In the genomic region with DNA sequence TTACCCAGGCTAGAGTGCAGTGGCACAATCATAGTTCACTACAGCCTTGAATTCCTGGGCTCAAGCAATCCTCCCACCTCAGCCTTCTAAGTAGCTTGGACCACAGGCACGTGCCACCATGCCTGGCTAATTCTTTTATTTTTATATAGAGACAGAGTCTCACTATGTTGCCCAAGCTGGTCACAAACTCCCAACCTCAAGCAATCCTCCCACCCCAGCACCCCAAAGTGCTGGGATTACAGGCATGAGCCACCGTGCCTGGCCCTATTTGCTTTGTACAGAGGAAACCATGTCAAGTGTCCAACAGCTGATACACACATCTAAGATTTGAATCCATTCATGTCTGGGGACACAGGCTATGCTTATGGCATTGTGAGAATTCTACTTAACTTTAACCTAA, we compare ENCODE assay signal across 12 cellular contexts. TPM values are rescaled to one million over a fixed set of nuclear protein-coding genes. Genes with fewer than 3 reads are reported as not detected.
DNase-seq lines count a peak whose midpoint lies in the region; ATAC-seq and TF ChIP-seq lines count a peak whose summit lies in the region.
"Had no signal": no experiment of that assay in that cellular context is flagged by ENCODE, and none has a peak within 500 bp of the region (broad histone marks: within the 10 kb centered on the region; RNA-seq: fewer than 3 reads in every experiment).

No MANE protein-coding gene starts in this region.

- POLR2A ChIA-PET in CD8-positive, alpha-beta memory T cell (lab: Charles Lee), result interaction anchor here (1.0 to 6.8 kb wide), 5 partner anchors 9 to 200 kb away, joined by 3 to 99 read pairs (median 15); a partner anchor contains a TSS
- POLR2A ChIA-PET in activated CD8-positive, alpha-beta T cell treated with anti-CD3 and anti-CD28 coated beads for 36 hours (lab: Charles Lee), result interaction anchor here (0.8 to 3.3 kb wide), 6 partner anchors 15 to 1090 kb away, joined by 3 to 24 read pairs (median 8); no protein-coding TSS in a partner anchor

- TF ChIP-seq CTCF in activated CD8-positive, alpha-beta T cell treated with anti-CD3 and anti-CD28 coated beads for 36 hours (IDR thresholded peaks at IDR 0.05), result no peak
- no peak for TF ChIP-seq CTCF in left lung (IDR thresholded peaks at IDR 0.05)

- intact Hi-C loops in activated CD8-positive, alpha-beta T cell treated with anti-CD3 and anti-CD28 coated beads for 36 hours (cut with micrococcal nuclease), result loop anchor here (1.0 kb wide), 1 partner anchor 36 kb away; no protein-coding TSS in a partner anchor
- intact Hi-C loops in left lung (cut with DNase I), result no loop called here

- ATAC-seq in activated CD8-positive, alpha-beta T cell treated with anti-CD3 and anti-CD28 coated beads for 36 hours, result no peak
- ATAC-seq in left lung (peak; percentile 21), HG03045 (IDR thresholded peaks at IDR 0.05; ENCODE audit: unreplicated experiment) (no peak), HG03135 (IDR thresholded peaks at IDR 0.05; ENCODE audit: unreplicated experiment) (no peak)

- peak overlapping the region; percentile 91 to 98 (median 97) for H3K4me3 Mint-ChIP-seq in CD8-positive, alpha-beta memory T cell
- H3K4me3 Mint-ChIP-seq in activated CD8-positive, alpha-beta T cell treated with anti-CD3 and anti-CD28 coated beads for 36 hours, result peak overlapping the region; percentile 64

- peaks cover 61 to 83% (median 76%) of the 10 kb centered on the region in 3 donors for H3K4me1 Mint-ChIP-seq in CD8-positive, alpha-beta memory T cell
- H3K4me1 Mint-ChIP-seq in activated CD8-positive, alpha-beta T cell treated with anti-CD3 and anti-CD28 coated beads for 36 hours (ENCODE audit: low read depth), result peaks cover 64% of the 10 kb centered on the region

- CTCF ChIA-PET in CD8-positive, alpha-beta memory T cell (lab: Charles Lee), result interaction anchor here (1.0 to 17.3 kb wide), 6 partner anchors 10 to 82 kb away, joined by 3 to 145 read pairs (median 18); a partner anchor contains a TSS
- CTCF ChIA-PET in activated CD8-positive, alpha-beta T cell treated with anti-CD3 and anti-CD28 coated beads for 36 hours (lab: Charles Lee), result interaction anchor here (0.8 to 11.9 kb wide), 8 partner anchors 30 to 91 kb away, joined by 3 to 102 read pairs (median 4); a partner anchor contains a TSS

- peak overlapping the region; percentile 44 for H3K4me3 ChIP-seq in CD8-positive, alpha-beta memory T cell (ENCODE audit: low read length)
- no peak overlapping the region for H3K4me3 ChIP-seq in left lung
- H3K4me3 ChIP-seq: ovary had no signal

- H3K36me3 ChIP-seq in CD8-positive, alpha-beta memory T cell (ENCODE audit: insufficient read depth, low read length), result no peaks in the 10 kb centered on the region
- no peaks in the 10 kb centered on the region for H3K36me3 ChIP-seq in left lung
- H3K36me3 ChIP-seq: ovary had no signal

- peak in 1 of 5 donors; percentile 47 for DNase-seq in CD8-positive, alpha-beta memory T cell
- DNase-seq in activated CD8-positive, alpha-beta T cell treated with anti-CD3 and anti-CD28 coated beads for 36 hours, result peak; percentile 35
- DNase-seq in left lung, result no peak
- DNase-seq in stimulated activated CD8-positive, alpha-beta memory T cell treated with anti-CD3 and anti-CD28 coated beads, Interleukin-4, amount 100 ng/mL, for 48 hours, result peak; percentile 34
- DNase-seq in activated effector memory CD4-positive, alpha-beta T cell treated with anti-CD3 and anti-CD28 coated beads, Interleukin-2, amount 50 U/mL, for 16 hours, result no peak
- DNase-seq: C1 segment of cervical spinal cord, GOT3, NCI-H2081 treated with DMSO at 0.1 percent for 48 hours, ovary, SHP77 treated with DMSO at 0.1 percent for 48 hours had no signal

- H3K27ac Mint-ChIP-seq in CD8-positive, alpha-beta memory T cell, result peak overlapping the region; percentile 100
- peak overlapping the region; percentile 99 for H3K27ac Mint-ChIP-seq in activated CD8-positive, alpha-beta T cell treated with anti-CD3 and anti-CD28 coated beads for 36 hours

- H3K36me3 Mint-ChIP-seq in CD8-positive, alpha-beta memory T cell, result peaks cover 4 to 29% (median 6%) of the 10 kb centered on the region in 3 donors
- no peaks in the 10 kb centered on the region for H3K36me3 Mint-ChIP-seq in activated CD8-positive, alpha-beta T cell treated with anti-CD3 and anti-CD28 coated beads for 36 hours (ENCODE audit: low read depth)

- H3K27me3 Mint-ChIP-seq in CD8-positive, alpha-beta memory T cell, result peaks cover 0 to 2% of the 10 kb centered on the region in 2 donors
- H3K27me3 Mint-ChIP-seq in activated CD8-positive, alpha-beta T cell treated with anti-CD3 and anti-CD28 coated beads for 36 hours, result no peaks in the 10 kb centered on the region

- H3K4me1 ChIP-seq in CD8-positive, alpha-beta memory T cell (ENCODE audit: insufficient read depth, low read length), result peaks cover 65% of the 10 kb centered on the region
- peaks cover 4 to 47% of the 10 kb centered on the region in 2 donors for H3K4me1 ChIP-seq in left lung

- H3K27ac ChIP-seq in CD8-positive, alpha-beta memory T cell (ENCODE audit: low read depth, low read length), result peak overlapping the region; percentile 99
- peak overlapping the region; percentile 41 to 91 for H3K27ac ChIP-seq in left lung
- H3K27ac ChIP-seq: ovary had no signal

- no peaks in the 10 kb centered on the region for H3K27me3 ChIP-seq in CD8-positive, alpha-beta memory T cell (ENCODE audit: insufficient read depth, low read length, poor library complexity, severe bottlenecking)
- H3K27me3 ChIP-seq in left lung, result no peaks in the 10 kb centered on the region
- H3K27me3 ChIP-seq: ovary had no signal

- H3K9me3 ChIP-seq in CD8-positive, alpha-beta memory T cell (ENCODE audit: low read length), result no peaks in the 10 kb centered on the region
- no peaks in the 10 kb centered on the region for H3K9me3 ChIP-seq in left lung
- H3K9me3 ChIP-seq: ovary had no signal

- H3K9me3 Mint-ChIP-seq in CD8-positive, alpha-beta memory T cell, result peaks cover 0 to 3% (median 0%) of the 10 kb centered on the region in 5 donors
- no peaks in the 10 kb centered on the region for H3K9me3 Mint-ChIP-seq in activated CD8-positive, alpha-beta T cell treated with anti-CD3 and anti-CD28 coated beads for 36 hours

RNA-seq across cellular contexts. Expression of a gene that starts 29.8 kb away (rescaled TPM):
- 1 to 10 TPM; 6.6 to 7.9 TPM for total RNA-seq in CD8-positive, alpha-beta memory T cell
- 22.2 TPM for polyA plus RNA-seq in CD8-positive, alpha-beta memory T cell
- 10 to 100 TPM; 12.6 to 14.3 TPM for total RNA-seq in activated CD8-positive, alpha-beta T cell treated with anti-CD3 and anti-CD28 coated beads for 36 hours
- total RNA-seq in left lung, result 10 to 100 TPM; 28.3 to 38.3 TPM

Comparison
In these comparisons a context has a peak if more than half of its experiments do, and no peak if none do; other contexts are left out.
1. DNase-seq: peak in activated CD8-positive, alpha-beta T cell treated with anti-CD3 and anti-CD28 coated beads for 36 hours (single experiment) and stimulated activated CD8-positive, alpha-beta memory T cell treated with anti-CD3 and anti-CD28 coated beads, Interleukin-4, amount 100 ng/mL, for 48 hours (single experiment); none in left lung (0 of 2) and activated effector memory CD4-positive, alpha-beta T cell treated with anti-CD3 and anti-CD28 coated beads, Interleukin-2, amount 50 U/mL, for 16 hours (single experiment).